8 cellular contexts compared by ENCODE assay signal in genomic region chr10:93993414-93993781, GRCh38. TPM values are rescaled to one million over a fixed set of nuclear protein-coding genes. Genes with fewer than 3 reads are reported as not detected.
DNase-seq lines count a peak whose midpoint lies in the region; ATAC-seq, FAIRE-seq and TF ChIP-seq lines count a peak whose summit lies in the region.

No MANE protein-coding gene starts in this region.

- peaks cover 0 to 11% (median 2%) of the 10 kb centered on the region in 3 donors for H3K36me3 Mint-ChIP-seq in naive thymus-derived CD8-positive, alpha-beta T cell

- peak overlapping the region in 5 of 10 donors; percentile 18 to 42 (median 31) for H3K4me3 Mint-ChIP-seq in naive thymus-derived CD8-positive, alpha-beta T cell

- peaks cover 0 to 18% (median 0%) of the 10 kb centered on the region in 4 donors for H3K4me1 ChIP-seq in Peyer's patch
- H3K4me1 ChIP-seq in rectal smooth muscle tissue (ENCODE audit: control insufficient read depth, insufficient read depth, low read length) = no peaks in the 10 kb centered on the region

- H3K27me3 ChIP-seq in Peyer's patch = no peaks in the 10 kb centered on the region
- no peaks in the 10 kb centered on the region for H3K27me3 ChIP-seq in rectal smooth muscle tissue (ENCODE audit: control insufficient read depth, insufficient read depth, low read length)

- POLR2A ChIA-PET in naive thymus-derived CD8-positive, alpha-beta T cell (lab: Charles Lee) = no interaction called here

- peak overlapping the region; percentile 42 to 67 (median 54) for H3K4me3 ChIP-seq in Peyer's patch
- H3K4me3 ChIP-seq in fibroblast of the aortic adventitia (ENCODE audit: low read depth, low read length) = peak overlapping the region; percentile 84
- H3K4me3 ChIP-seq in rectal smooth muscle tissue (ENCODE audit: low read length) = peak overlapping the region; percentile 59

- no peak for FAIRE-seq in GM19239 (lab: Jason Lieb, UNC)

- DNase-seq in Peyer's patch (no peak), fibroblast of the aortic adventitia (ENCODE audit: low read depth) (no peak), GM19239 (ENCODE audit: insufficient read length, low spot score) (no peak), GM13977 (ENCODE audit: low spot score) (no peak), KBM-7 (no peak)
- DNase-seq in naive thymus-derived CD8-positive, alpha-beta T cell = no peak

- H3K4me1 Mint-ChIP-seq in naive thymus-derived CD8-positive, alpha-beta T cell = peaks cover 0 to 8% (median 4%) of the 10 kb centered on the region in 4 donors

- peak overlapping the region in 2 of 4 donors; percentile 72 to 77 for H3K27ac ChIP-seq in Peyer's patch
- H3K27ac ChIP-seq in rectal smooth muscle tissue (ENCODE audit: low read depth, low read length) = peak overlapping the region; percentile 17

- peaks cover 0 to 7% (median 0%) of the 10 kb centered on the region in 9 donors for H3K9me3 Mint-ChIP-seq in naive thymus-derived CD8-positive, alpha-beta T cell

- H3K36me3 ChIP-seq in Peyer's patch (no peaks in the 10 kb centered on the region), rectal smooth muscle tissue (ENCODE audit: control insufficient read depth, insufficient read depth, low read length) (no peaks in the 10 kb centered on the region)

- peaks cover 46 to 78% (median 60%) of the 10 kb centered on the region in 5 donors for H3K27me3 Mint-ChIP-seq in naive thymus-derived CD8-positive, alpha-beta T cell

- TF ChIP-seq CTCF in Peyer's patch (IDR thresholded peaks at IDR 0.05) (no peak), fibroblast of the aortic adventitia (IDR thresholded peaks at IDR 0.05; ENCODE audit: insufficient read depth, low read length) (no peak), GM13977 (IDR thresholded peaks at IDR 0.05; ENCODE audit: extremely low read depth, insufficient read depth, missing control alignments) (no peak)

- in situ Hi-C loops in GM13977 (cut with MboI; ENCODE audit: low pct_unique_long_range_greater_than_20kb, low sequenced_read_pairs, unreplicated experiment) (no loop called here), KBM-7 (cut with MboI; ENCODE audit: low pct_unique_long_range_greater_than_20kb, low sequenced_read_pairs) (no loop called here)

- ATAC-seq in GM19397 (IDR thresholded peaks at IDR 0.05; ENCODE audit: unreplicated experiment) = peak; percentile 9
- no peak for ATAC-seq in naive thymus-derived CD8-positive, alpha-beta T cell

- H3K27ac Mint-ChIP-seq in naive thymus-derived CD8-positive, alpha-beta T cell = no peak overlapping the region

- no peak overlapping the region for H3K9ac ChIP-seq in rectal smooth muscle tissue (ENCODE audit: low read length)

- no peaks in the 10 kb centered on the region for H3K9me3 ChIP-seq in Peyer's patch

- TF ChIP-seq POLR2A in Peyer's patch (IDR thresholded peaks at IDR 0.05) = no peak

RNA-seq across cellular contexts. Expression of gene PLCE1, which starts 0.3 kb away (rescaled TPM):
- total RNA-seq in Peyer's patch (10 to 100 TPM; 15.4 to 42.9 (median 33.5) TPM), fibroblast of the aortic adventitia (ENCODE audit: low replicate concordance) (4.2 and 8.9 TPM in 2 replicates)
- total RNA-seq in naive thymus-derived CD8-positive, alpha-beta T cell = not detected
- under 1 TPM; 0.08 to 0.19 (median 0.17) TPM for polyA plus RNA-seq in naive thymus-derived CD8-positive, alpha-beta T cell
